In genomic region chr21:46324390-46325072, GRCh38 we compare ENCODE assay signal across 1 cellular context.
TF ChIP-seq lines count a peak whose summit lies in the region.

No MANE protein-coding gene starts in this region.

TF ChIP-seq in HepG2, 621 proteins besides CTCF, POLR2A, EP300 and RAD21 (continued from another document and continues in another):
- TF ChIP-seq, protein P1, sequence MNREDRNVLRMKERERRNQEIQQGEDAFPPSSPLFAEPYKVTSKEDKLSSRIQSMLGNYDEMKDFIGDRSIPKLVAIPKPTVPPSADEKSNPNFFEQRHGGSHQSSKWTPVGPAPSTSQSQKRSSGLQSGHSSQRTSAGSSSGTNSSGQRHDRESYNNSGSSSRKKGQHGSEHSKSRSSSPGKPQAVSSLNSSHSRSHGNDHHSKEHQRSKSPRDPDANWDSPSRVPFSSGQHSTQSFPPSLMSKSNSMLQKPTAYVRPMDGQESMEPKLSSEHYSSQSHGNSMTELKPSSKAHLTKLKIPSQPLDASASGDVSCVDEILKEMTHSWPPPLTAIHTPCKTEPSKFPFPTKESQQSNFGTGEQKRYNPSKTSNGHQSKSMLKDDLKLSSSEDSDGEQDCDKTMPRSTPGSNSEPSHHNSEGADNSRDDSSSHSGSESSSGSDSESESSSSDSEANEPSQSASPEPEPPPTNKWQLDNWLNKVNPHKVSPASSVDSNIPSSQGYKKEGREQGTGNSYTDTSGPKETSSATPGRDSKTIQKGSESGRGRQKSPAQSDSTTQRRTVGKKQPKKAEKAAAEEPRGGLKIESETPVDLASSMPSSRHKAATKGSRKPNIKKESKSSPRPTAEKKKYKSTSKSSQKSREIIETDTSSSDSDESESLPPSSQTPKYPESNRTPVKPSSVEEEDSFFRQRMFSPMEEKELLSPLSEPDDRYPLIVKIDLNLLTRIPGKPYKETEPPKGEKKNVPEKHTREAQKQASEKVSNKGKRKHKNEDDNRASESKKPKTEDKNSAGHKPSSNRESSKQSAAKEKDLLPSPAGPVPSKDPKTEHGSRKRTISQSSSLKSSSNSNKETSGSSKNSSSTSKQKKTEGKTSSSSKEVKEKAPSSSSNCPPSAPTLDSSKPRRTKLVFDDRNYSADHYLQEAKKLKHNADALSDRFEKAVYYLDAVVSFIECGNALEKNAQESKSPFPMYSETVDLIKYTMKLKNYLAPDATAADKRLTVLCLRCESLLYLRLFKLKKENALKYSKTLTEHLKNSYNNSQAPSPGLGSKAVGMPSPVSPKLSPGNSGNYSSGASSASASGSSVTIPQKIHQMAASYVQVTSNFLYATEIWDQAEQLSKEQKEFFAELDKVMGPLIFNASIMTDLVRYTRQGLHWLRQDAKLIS (CRISPR knock-in tag; IDR thresholded peaks at IDR 0.05) = no peak
- no peak for TF ChIP-seq RERE (CRISPR knock-in tag; IDR thresholded peaks at IDR 0.05; ENCODE audit: low read depth)
- no peak for TF ChIP-seq ZNF205 (CRISPR knock-in tag; IDR thresholded peaks at IDR 0.05)
- TF ChIP-seq SYNCRIP (IDR thresholded peaks at IDR 0.05; ENCODE audit: insufficient read depth, low read depth, low read length) = no peak
- TF ChIP-seq HNRNPK (IDR thresholded peaks at IDR 0.05; ENCODE audit: low read depth, low read length, poor library complexity, severe bottlenecking) = no peak
- TF ChIP-seq MTF2 (CRISPR knock-in tag; IDR thresholded peaks at IDR 0.05; ENCODE audit: borderline replicate concordance) = 0 out of 2 replicates have a peak, but pooled peaks have one; percentile 71
- TF ChIP-seq NCOA5 (CRISPR knock-in tag; IDR thresholded peaks at IDR 0.05) = no peak
- peak; percentile 82 for TF ChIP-seq ZNF777 (CRISPR knock-in tag; IDR thresholded peaks at IDR 0.05)
- TF ChIP-seq U2AF2 (IDR thresholded peaks at IDR 0.05; ENCODE audit: low read depth, low read length) = no peak
- TF ChIP-seq ZNF569 (CRISPR knock-in tag; IDR thresholded peaks at IDR 0.05; ENCODE audit: borderline replicate concordance) = no peak
- TF ChIP-seq ZBTB2 (CRISPR knock-in tag; IDR thresholded peaks at IDR 0.05; ENCODE audit: low read depth) = peak; percentile 16; the same call in 1 of the 2 replicates
- no peak for TF ChIP-seq ZNF512 (CRISPR knock-in tag; IDR thresholded peaks at IDR 0.05)
- no peak for TF ChIP-seq STAT6 (CRISPR knock-in tag; IDR thresholded peaks at IDR 0.05; ENCODE audit: borderline replicate concordance)
- TF ChIP-seq PAF1 (CRISPR knock-in tag; IDR thresholded peaks at IDR 0.05) = no peak
- no peak for TF ChIP-seq CBFB (CRISPR knock-in tag; IDR thresholded peaks at IDR 0.05)
- peak; percentile 21; the same call in 1 of the 2 replicates for TF ChIP-seq CREB3 (CRISPR knock-in tag; IDR thresholded peaks at IDR 0.05)
- TF ChIP-seq ZNF597 (CRISPR knock-in tag; IDR thresholded peaks at IDR 0.05) = no peak
- TF ChIP-seq ZNF362 (CRISPR knock-in tag; IDR thresholded peaks at IDR 0.05; ENCODE audit: borderline replicate concordance) = no peak
- peak; percentile 79 for TF ChIP-seq ZFY (CRISPR knock-in tag; IDR thresholded peaks at IDR 0.05)
- TF ChIP-seq ZNF142 (CRISPR knock-in tag; IDR thresholded peaks at IDR 0.05) = peak; percentile 67
- no peak for TF ChIP-seq ZNF546 (CRISPR knock-in tag; conservative IDR thresholded peaks at IDR 0.05)
- no peak for TF ChIP-seq ZSCAN21 (CRISPR knock-in tag; IDR thresholded peaks at IDR 0.05; ENCODE audit: borderline replicate concordance)
- TF ChIP-seq, protein P2, sequence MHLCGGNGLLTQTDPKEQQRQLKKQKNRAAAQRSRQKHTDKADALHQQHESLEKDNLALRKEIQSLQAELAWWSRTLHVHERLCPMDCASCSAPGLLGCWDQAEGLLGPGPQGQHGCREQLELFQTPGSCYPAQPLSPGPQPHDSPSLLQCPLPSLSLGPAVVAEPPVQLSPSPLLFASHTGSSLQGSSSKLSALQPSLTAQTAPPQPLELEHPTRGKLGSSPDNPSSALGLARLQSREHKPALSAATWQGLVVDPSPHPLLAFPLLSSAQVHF (CRISPR knock-in tag; IDR thresholded peaks at IDR 0.05) = peak; percentile 54; the same call in 1 of the 2 replicates
- no peak for TF ChIP-seq KLF6 (CRISPR knock-in tag; IDR thresholded peaks at IDR 0.05)
- TF ChIP-seq ZNF274 (CRISPR knock-in tag; IDR thresholded peaks at IDR 0.05) = 0 out of 2 replicates have a peak, but pooled peaks have one; percentile 2
